In genomic region chr10:90920986-90921643, GRCh38 we compare ENCODE assay signal across 10 cellular contexts. TPM values are rescaled to one million over a fixed set of nuclear protein-coding genes. Genes with fewer than 3 reads are reported as not detected.
DNase-seq lines count a peak whose midpoint lies in the region; ATAC-seq and TF ChIP-seq lines count a peak whose summit lies in the region.
"Had no signal": no experiment of that assay in that cellular context is flagged by ENCODE, and none has a peak within 500 bp of the region (broad histone marks: within the 10 kb centered on the region; RNA-seq: fewer than 3 reads in every experiment).

Gene ANKRD1 (minus strand): TSS chr10:90921087. CDS start chr10:90921027, 60 bp downstream.

- no peak within 1 kb of the TSS for H3K4me3 Mint-ChIP-seq in WTC11

- peaks cover 8% of the 10 kb centered on the region for H3K4me1 Mint-ChIP-seq in WTC11

- H3K27ac ChIP-seq in left ventricle myocardium inferior (replicated peaks), result peak within 1 kb of the TSS; percentile 88
- H3K27ac ChIP-seq in skeletal muscle tissue (ENCODE audit: low read depth, low read length), result peak within 1 kb of the TSS; percentile 95

- POLR2A ChIA-PET in HEK293T (lab: Yijun Ruan, JAX) (interaction anchor here (1.5 kb wide), 2 partner anchors 9 to 15 kb away, joined by 3 to 8 read pairs; no protein-coding TSS in a partner anchor), WTC11 (lab: Charles Lee) (interaction anchor here (1.2 to 1.4 kb wide), 2 partner anchors 9 kb away, joined by 3 to 4 read pairs; no protein-coding TSS in a partner anchor)

- ATAC-seq in WTC11, result peak; percentile 70
- no peak for ATAC-seq in GM21737 (IDR thresholded peaks at IDR 0.05; ENCODE audit: unreplicated experiment)
- no peak for ATAC-seq in HG02588 (IDR thresholded peaks at IDR 0.05; ENCODE audit: unreplicated experiment)

- DNase-seq in HEK293T (ENCODE audit: extremely low spot score) (peak; percentile 16), WTC11 (ENCODE audit: low spot score) (no peak), left ventricle myocardium inferior (peak; percentile 58), mucosa of gallbladder (ENCODE audit: low spot score) (no peak), epidermal melanocyte (ENCODE audit: insufficient read length, low spot score) (no peak)
- DNase-seq: activated T-cell treated with anti-CD3 and anti-CD28 coated beads, Interleukin-2, amount 50 U/mL, for 1 hour; kidney had no signal

- peaks cover 100% of the 10 kb centered on the region for H3K27me3 Mint-ChIP-seq in WTC11 (ENCODE audit: low read depth)

- no peaks in the 10 kb centered on the region for H3K9me3 ChIP-seq in left ventricle myocardium inferior (replicated peaks)
- H3K9me3 ChIP-seq in skeletal muscle tissue (ENCODE audit: control insufficient read depth in 3 of 3, low read length in 3 of 3), result no peaks in the 10 kb centered on the region

- H3K27me3 ChIP-seq in left ventricle myocardium inferior (ENCODE audit: low read depth) (no peaks in the 10 kb centered on the region), skeletal muscle tissue (ENCODE audit: control insufficient read depth in 3 of 3, insufficient read depth in 3 of 3, low read length in 3 of 3) (no peaks in the 10 kb centered on the region)

- no peak for TF ChIP-seq CTCF in WTC11 (IDR thresholded peaks at IDR 0.05)
- TF ChIP-seq CTCF in left ventricle myocardium inferior (IDR thresholded peaks at IDR 0.05; ENCODE audit: borderline replicate concordance), result no peak

- CTCF ChIA-PET in HEK293T (lab: Yijun Ruan, JAX) (interaction anchor here (0.6 to 1.9 kb wide), 2 partner anchors 9 to 1455 kb away, joined by 3 to 6 read pairs; no protein-coding TSS in a partner anchor), WTC11 (lab: Charles Lee) (interaction anchor here (1.2 to 1.9 kb wide), 2 partner anchors 9 kb away, joined by 3 to 9 read pairs; no protein-coding TSS in a partner anchor)

- H3K9me3 Mint-ChIP-seq in WTC11, result no peaks in the 10 kb centered on the region

- peaks cover 18% of the 10 kb centered on the region for H3K36me3 ChIP-seq in left ventricle myocardium inferior
- H3K36me3 ChIP-seq in skeletal muscle tissue (ENCODE audit: control insufficient read depth in 3 of 3, insufficient read depth in 3 of 3, low read length in 3 of 3), result peaks cover 0 to 3% (median 0%) of the 10 kb centered on the region in 3 donors

- peak within 1 kb of the TSS; percentile 69 for H3K4me3 ChIP-seq in left ventricle myocardium inferior
- H3K4me3 ChIP-seq in skeletal muscle tissue (ENCODE audit: low read length in 3 of 3), result peak within 1 kb of the TSS; percentile 50 to 64 (median 62)

- H3K9ac ChIP-seq in skeletal muscle tissue (ENCODE audit: low read depth in 1 of 3, low read length in 3 of 3), result peak within 1 kb of the TSS; percentile 34 to 64 (median 55)

- no peak within 1 kb of the TSS for H3K27ac Mint-ChIP-seq in WTC11

- intact Hi-C loops in left ventricle myocardium inferior (cut with micrococcal nuclease), result no loop called here

- H3K4me1 ChIP-seq in left ventricle myocardium inferior (peaks cover 7% of the 10 kb centered on the region), skeletal muscle tissue (ENCODE audit: control insufficient read depth in 3 of 3, insufficient read depth in 3 of 3, low read length in 3 of 3) (peaks cover 8 to 21% (median 9%) of the 10 kb centered on the region in 3 donors)

- H3K36me3 Mint-ChIP-seq in WTC11, result no peaks in the 10 kb centered on the region

TF ChIP-seq in HEK293T, 16 proteins besides CTCF, POLR2A, EP300 and RAD21:
- no peak for TF ChIP-seq FOXM1 (IDR thresholded peaks at IDR 0.05; ENCODE audit: borderline replicate concordance)
- TF ChIP-seq PKNOX1 (IDR thresholded peaks at IDR 0.05), result peak; percentile 55
- no peak for TF ChIP-seq BHLHE40 (IDR thresholded peaks at IDR 0.05; ENCODE audit: borderline replicate concordance)
- TF ChIP-seq ELF4 (IDR thresholded peaks at IDR 0.05), result no peak

TF ChIP-seq in WTC11, 78 proteins besides CTCF, POLR2A, EP300 and RAD21:
- TF ChIP-seq ZNF416 (CRISPR knock-in tag; IDR thresholded peaks at IDR 0.05), result no peak
- TF ChIP-seq GABPB1 (CRISPR knock-in tag; IDR thresholded peaks at IDR 0.05), result peak; percentile 35; the same call in 1 of the 2 replicates

RNA-seq across cellular contexts. Expression of gene ANKRD1, which starts in this region (rescaled TPM):
- total RNA-seq in WTC11 (2021) (not detected in 3 replicates), left ventricle myocardium inferior (2,047 TPM), skeletal muscle tissue (14.1 TPM), mucosa of gallbladder (0.09 TPM)
- total RNA-seq: kidney had no signal

Comparison
In these comparisons a context has a peak if more than half of its experiments do, and no peak if none do; other contexts are left out.
1. RNA of gene ANKRD1 (total RNA-seq): 2,047 TPM in left ventricle myocardium inferior (single experiment); 14.1 TPM in skeletal muscle tissue (single experiment), 0.09 TPM in mucosa of gallbladder (single experiment) and not detected in WTC11; every median in the first group is over 100 times any median in the second.
2. Peak in ATAC-seq in WTC11; RNA of the gene not detected or under 1 TPM.
3. DNase-seq: peak in HEK293T (single experiment) and left ventricle myocardium inferior (single experiment); none in WTC11 (single experiment), mucosa of gallbladder (single experiment) and epidermal melanocyte (single experiment).